In the genomic region with DNA sequence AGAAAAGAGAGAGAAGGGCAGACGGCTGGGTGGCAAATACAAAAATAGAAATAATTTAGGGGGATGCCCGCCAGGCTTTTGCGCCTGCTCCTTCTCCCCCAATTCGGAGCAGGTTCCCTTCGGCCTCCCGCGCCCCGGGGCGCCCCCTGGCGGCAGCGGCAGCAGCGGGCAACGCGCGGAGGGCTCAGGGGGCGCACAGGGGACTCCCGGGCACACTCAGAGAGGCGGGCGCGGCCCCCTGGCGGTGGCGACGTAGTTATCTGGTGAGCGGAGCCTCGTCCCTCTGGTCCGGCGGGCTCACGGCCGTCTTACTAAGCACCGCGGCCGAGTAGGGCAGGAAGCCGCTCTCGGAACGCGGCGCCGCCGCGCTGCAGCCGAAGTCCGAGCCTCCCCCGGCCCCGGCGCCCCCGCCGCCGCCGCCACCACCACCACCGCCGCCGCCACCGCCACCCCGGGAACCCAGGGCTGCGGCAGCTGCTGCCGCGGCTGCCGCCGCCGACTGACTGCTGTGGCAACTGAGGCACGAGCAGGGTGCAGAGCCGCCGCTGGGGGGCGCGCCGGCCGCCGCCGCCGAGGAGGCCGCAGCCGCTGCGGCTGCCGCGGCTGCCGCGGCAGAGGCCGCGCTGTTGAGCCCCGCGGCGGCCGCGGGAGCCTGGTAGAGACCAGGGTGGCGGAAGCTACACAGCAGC, we compare ENCODE assay signal across 8 cellular contexts. TPM values are rescaled to one million over a fixed set of nuclear protein-coding genes. Genes with fewer than 3 reads are reported as not detected.
DNase-seq lines count a peak whose midpoint lies in the region; ATAC-seq and TF ChIP-seq lines count a peak whose summit lies in the region.

No MANE protein-coding gene starts in this region.

- no peak overlapping the region for H3K4ac ChIP-seq in trophoblast cell (ENCODE audit: low read depth, low read length)

- no peak overlapping the region for H3K27ac ChIP-seq in trophoblast cell (ENCODE audit: low read depth, low read length)

- H3K27ac Mint-ChIP-seq in T-helper 17 cell: peak overlapping the region; percentile 87

- H3K27me3 Mint-ChIP-seq in T-helper 17 cell: peaks cover 74% of the 10 kb centered on the region

- no peak overlapping the region for H4K12ac ChIP-seq in trophoblast cell (ENCODE audit: low read depth, low read length)

- WGBS in trophoblast cell (ENCODE audit: extremely low coverage, insufficient coverage, insufficient read length): no CpG with 5 or more reads among the region's 85 CpGs

- peak overlapping the region; percentile 44 for H3K14ac ChIP-seq in trophoblast cell (ENCODE audit: low read length)

- H3K4me1 ChIP-seq in trophoblast cell (ENCODE audit: control insufficient read depth in 1 of 2, insufficient read depth in 2 of 2, low read length in 2 of 2): peaks cover 20% of the 10 kb centered on the region in 2 experiments

- H3K9me3 ChIP-seq in T-helper 17 cell (ENCODE audit: control insufficient read depth, low read length, poor library complexity, severe bottlenecking): peaks cover 12% of the 10 kb centered on the region
- peaks cover 12% of the 10 kb centered on the region for H3K9me3 ChIP-seq in trophoblast cell (ENCODE audit: insufficient read depth, low read depth, low read length)

- no peak overlapping the region for H3K18ac ChIP-seq in trophoblast cell (ENCODE audit: low read length)

- H4K8ac ChIP-seq in trophoblast cell (ENCODE audit: low read depth, low read length): peak overlapping the region; percentile 43

- peak; percentile 42; the same call in 1 of the 2 replicates for TF ChIP-seq RAD21 in Ishikawa (IDR thresholded peaks at IDR 0.05; ENCODE audit: low read depth)

- H3K36me3 ChIP-seq in trophoblast cell (ENCODE audit: control insufficient read depth in 1 of 2, insufficient read depth in 2 of 2, low read length in 2 of 2): no peaks in the 10 kb centered on the region

- peaks cover 2% of the 10 kb centered on the region for H3K4me1 Mint-ChIP-seq in T-helper 17 cell

- H2BK12ac ChIP-seq in trophoblast cell (ENCODE audit: low read length): no peak overlapping the region

- peak; percentile 27 for TF ChIP-seq CTCF in fibroblast of pulmonary artery (IDR thresholded peaks at IDR 0.05; ENCODE audit: low read length, missing control alignments)

- H2BK120ac ChIP-seq in trophoblast cell (ENCODE audit: insufficient read depth, low read length, poor library complexity): no peak overlapping the region

- DNase-seq in DMS53 (lab: John Stamatoyannopoulos, UW) (peak; percentile 92), T-helper 17 cell (no peak), fibroblast of pulmonary artery (ENCODE audit: low read depth) (peak; percentile 28), trophoblast cell (peak; percentile 45 to 63), NOMO-1 treated with dmso at 0.1 percent for 144 hours (lab: John Stamatoyannopoulos, UW; ENCODE audit: unreplicated experiment) (no peak)

- no peak overlapping the region for H2AK5ac ChIP-seq in trophoblast cell (ENCODE audit: low read length)

- peak overlapping the region; percentile 88 for H2AFZ ChIP-seq in trophoblast cell (ENCODE audit: insufficient read depth, low read length, poor library complexity)

- H3K4me3 ChIP-seq in fibroblast of pulmonary artery (replicated peaks; ENCODE audit: low read depth, low read length) (no peak overlapping the region), trophoblast cell (ENCODE audit: low read depth, low read length) (peak overlapping the region; percentile 67)

- peaks cover 76% of the 10 kb centered on the region for H3K27me3 ChIP-seq in trophoblast cell (ENCODE audit: insufficient read depth, low read length)

- no peak overlapping the region for H3K9ac ChIP-seq in trophoblast cell (ENCODE audit: low read length)

- H3K79me2 ChIP-seq in trophoblast cell (ENCODE audit: control insufficient read depth, insufficient read depth, low read length, poor library complexity): no peaks in the 10 kb centered on the region

- no peak overlapping the region for H2BK5ac ChIP-seq in trophoblast cell (ENCODE audit: low read depth, low read length, poor library complexity)

- peaks cover 2% of the 10 kb centered on the region for H3K36me3 Mint-ChIP-seq in T-helper 17 cell (ENCODE audit: low read depth)

- H4K91ac ChIP-seq in trophoblast cell (ENCODE audit: low read depth, low read length): no peak overlapping the region

- H3K23ac ChIP-seq in trophoblast cell (ENCODE audit: low read length): no peak overlapping the region

- H3K4me2 ChIP-seq in trophoblast cell (ENCODE audit: low read length): peak overlapping the region; percentile 59

- no peak for TF ChIP-seq EP300 in Ishikawa (IDR thresholded peaks at IDR 0.05; ENCODE audit: borderline replicate concordance)

- peak overlapping the region; percentile 63 for H3K4me3 Mint-ChIP-seq in T-helper 17 cell

- no peak for ATAC-seq in T-helper 17 cell
- ATAC-seq in GM21825 (IDR thresholded peaks at IDR 0.05; ENCODE audit: unreplicated experiment): no peak
- ATAC-seq in HG03432 (IDR thresholded peaks at IDR 0.05; ENCODE audit: unreplicated experiment): no peak

- peaks cover 1% of the 10 kb centered on the region for H3K79me1 ChIP-seq in trophoblast cell (ENCODE audit: low read length)

TF ChIP-seq in Ishikawa, 13 proteins besides CTCF, POLR2A, EP300 and RAD21:
- TF ChIP-seq MAX (IDR thresholded peaks at IDR 0.05) (no peak), YY1 (IDR thresholded peaks at IDR 0.05; ENCODE audit: low read depth) (no peak), EGR1 (IDR thresholded peaks at IDR 0.05) (no peak), CREB1 (IDR thresholded peaks at IDR 0.05; ENCODE audit: low read depth) (no peak), FOXM1 (IDR thresholded peaks at IDR 0.05; ENCODE audit: borderline replicate concordance, low read depth) (no peak), TCF12 (IDR thresholded peaks at IDR 0.05; ENCODE audit: low read depth) (no peak), ZBTB7A (IDR thresholded peaks at IDR 0.05; ENCODE audit: low read depth) (peak; percentile 98)
TF ChIP-seq in Ishikawa: peak in this region for 1.

RNA-seq across cellular contexts. Expression of gene EVX2, which starts 3.8 kb away (rescaled TPM):
- not detected for total RNA-seq in T-helper 17 cell
- 0.03 TPM in 2 replicates for polyA plus RNA-seq in trophoblast cell (2013)

RNA-seq across cellular contexts. Expression of gene HOXD13, which starts 12.5 kb away (rescaled TPM):
- total RNA-seq in T-helper 17 cell: not detected
- polyA plus RNA-seq in trophoblast cell (2013): 0.28 and 0.37 TPM in 2 replicates

RNA-seq across cellular contexts. Expression of gene HOXD12, which starts 19.6 kb away (rescaled TPM):
- not detected for total RNA-seq in T-helper 17 cell
- 0.06 and 0.07 TPM in 2 replicates for polyA plus RNA-seq in trophoblast cell (2013)

RNA-seq across cellular contexts. Expression of gene HOXD11, which starts 27.1 kb away (rescaled TPM):
- not detected for total RNA-seq in T-helper 17 cell
- polyA plus RNA-seq in trophoblast cell (2013): 2.7 and 3.3 TPM in 2 replicates

RNA-seq across cellular contexts. Expression of gene HOXD10, which starts 36.6 kb away (rescaled TPM):
- not detected for total RNA-seq in T-helper 17 cell
- polyA plus RNA-seq in trophoblast cell (2013): 1.4 and 1.6 TPM in 2 replicates

Comparison
In these comparisons a context has a peak if more than half of its experiments do, and no peak if none do; other contexts are left out.
1. DNase-seq: peak in DMS53 (single experiment), fibroblast of pulmonary artery (single experiment) and trophoblast cell (2 of 2); none in T-helper 17 cell (0 of 3) and NOMO-1 treated with dmso at 0.1 percent for 144 hours (single experiment).